Comparison of ENCODE assay signal across 8 cellular contexts in genomic region chr11:69122642-69123431, GRCh38. TPM values are rescaled to one million over a fixed set of nuclear protein-coding genes. Genes with fewer than 3 reads are reported as not detected.
DNase-seq lines count a peak whose midpoint lies in the region; ATAC-seq and TF ChIP-seq lines count a peak whose summit lies in the region.

No MANE protein-coding gene starts in this region.

- peaks cover 3% of the 10 kb centered on the region for H3K9me3 ChIP-seq in RWPE2 (ENCODE audit: severe bottlenecking)
- H3K9me3 ChIP-seq in heart right ventricle, result peaks cover 0 to 11% (median 0%) of the 10 kb centered on the region in 11 donors
- no peaks in the 10 kb centered on the region for H3K9me3 ChIP-seq in sigmoid colon

- H3K27me3 Mint-ChIP-seq in activated naive CD4-positive, alpha-beta T cell treated with anti-CD3 and anti-CD28 coated beads, Interleukin-2, amount 50 U/mL, for 24 hours, result no peaks in the 10 kb centered on the region

- H3K27ac ChIP-seq in RWPE2 (ENCODE audit: poor library complexity, severe bottlenecking) (peak overlapping the region; percentile 81), heart right ventricle (peak overlapping the region in 9 of 10 donors; percentile 11 to 85 (median 71)), sigmoid colon (peak overlapping the region; percentile 43 to 76 (median 54))

- H3K27ac Mint-ChIP-seq in activated naive CD4-positive, alpha-beta T cell treated with anti-CD3 and anti-CD28 coated beads, Interleukin-2, amount 50 U/mL, for 24 hours, result peak overlapping the region; percentile 77

- no peaks in the 10 kb centered on the region for H3K36me3 ChIP-seq in RWPE2 (ENCODE audit: low read depth)
- H3K36me3 ChIP-seq in heart right ventricle, result no peaks in the 10 kb centered on the region
- no peaks in the 10 kb centered on the region for H3K36me3 ChIP-seq in sigmoid colon

- no peaks in the 10 kb centered on the region for H3K36me3 Mint-ChIP-seq in activated naive CD4-positive, alpha-beta T cell treated with anti-CD3 and anti-CD28 coated beads, Interleukin-2, amount 50 U/mL, for 24 hours

- H3K4me1 ChIP-seq in RWPE2 (ENCODE audit: insufficient read depth, poor library complexity, severe bottlenecking) (peaks cover 23% of the 10 kb centered on the region), heart right ventricle (peaks cover 12 to 35% (median 22%) of the 10 kb centered on the region in 9 donors), sigmoid colon (peaks cover 0 to 36% (median 28%) of the 10 kb centered on the region in 4 donors)

- peak overlapping the region; percentile 71 for H3K4me3 Mint-ChIP-seq in activated naive CD4-positive, alpha-beta T cell treated with anti-CD3 and anti-CD28 coated beads, Interleukin-2, amount 50 U/mL, for 24 hours

- 18 to 25% methylated on average over 26 of the region's 26 CpGs for WGBS in heart right ventricle, 2 donors
- 4 to 22% methylated on average over 26 of the region's 26 CpGs for WGBS in sigmoid colon, 2 donors

- DNase-seq in GM10266 (ENCODE audit: extremely low spot score) (peak; percentile 67), RWPE2 (ENCODE audit: low spot score) (peak; percentile 96), heart right ventricle (peak; percentile 66 to 71), sigmoid colon (no peak), KG1 (lab: John Stamatoyannopoulos, UW) (no peak), pons (ENCODE audit: low spot score) (no peak)

- peak; percentile 98 for ATAC-seq in RWPE2 (ENCODE audit: low read depth)
- ATAC-seq in heart right ventricle, result peak; percentile 72 to 93 (median 90)
- no peak for ATAC-seq in HG02610 (IDR thresholded peaks at IDR 0.05; ENCODE audit: unreplicated experiment)

- H3K4me1 Mint-ChIP-seq in activated naive CD4-positive, alpha-beta T cell treated with anti-CD3 and anti-CD28 coated beads, Interleukin-2, amount 50 U/mL, for 24 hours, result peaks cover 39% of the 10 kb centered on the region

- no peak for TF ChIP-seq CTCF in GM10266 (IDR thresholded peaks at IDR 0.05; ENCODE audit: control insufficient read depth, insufficient read depth, low read depth, missing control alignments)
- no peak for TF ChIP-seq CTCF in RWPE2 (IDR thresholded peaks at IDR 0.05; ENCODE audit: poor library complexity, severe bottlenecking)
- no peak for TF ChIP-seq CTCF in heart right ventricle (IDR thresholded peaks at IDR 0.05)
- TF ChIP-seq CTCF in sigmoid colon (IDR thresholded peaks at IDR 0.05), result no peak

- no peaks in the 10 kb centered on the region for H3K27me3 ChIP-seq in RWPE2 (ENCODE audit: insufficient read depth, poor library complexity, severe bottlenecking)
- no peaks in the 10 kb centered on the region for H3K27me3 ChIP-seq in heart right ventricle
- H3K27me3 ChIP-seq in sigmoid colon, result no peaks in the 10 kb centered on the region

- H3K4me3 ChIP-seq in RWPE2 (ENCODE audit: severe bottlenecking) (no peak overlapping the region), heart right ventricle (peak overlapping the region in 3 of 10 donors; percentile 10 to 24 (median 18)), sigmoid colon (no peak overlapping the region)

- TF ChIP-seq POLR2A in sigmoid colon (IDR thresholded peaks at IDR 0.05), result no peak

- intact Hi-C loops in heart right ventricle (cut with DNase I), result loop anchor here in 5 of 10 donors (5.0 to 10.0 kb wide), 3 partner anchors 132 to 519 kb away; partner anchors contain the start of genes CCND1 (in 3 of the 5) and MYEOV (in 2 of the 5)
- intact Hi-C loops in sigmoid colon (cut with DNase I), result no loop called here

- no peak for TF ChIP-seq EP300 in sigmoid colon (IDR thresholded peaks at IDR 0.05)

- H3K9me3 Mint-ChIP-seq in activated naive CD4-positive, alpha-beta T cell treated with anti-CD3 and anti-CD28 coated beads, Interleukin-2, amount 50 U/mL, for 24 hours, result no peaks in the 10 kb centered on the region

RNA-seq across cellular contexts. Expression of gene SMIM38, which starts 32.9 kb away (rescaled TPM):
- total RNA-seq in heart right ventricle (under 1 TPM in 9 of 10 donors, not detected in 1; 0.11 to 0.56 (median 0.18) TPM), sigmoid colon (1 to 10 TPM; 1.1 to 5.4 (median 2.8) TPM)
- polyA plus RNA-seq in heart right ventricle (under 1 TPM; 0.07 to 0.22 TPM), sigmoid colon (under 1 TPM in 1 of 3 donors, not detected in 2; 0.19 TPM)

Comparison
In these comparisons a context has a peak if more than half of its experiments do, and no peak if none do; other contexts are left out.
1. DNase-seq: peak in GM10266 (single experiment), RWPE2 (single experiment) and heart right ventricle (2 of 2); none in sigmoid colon (single experiment), KG1 (single experiment) and pons (single experiment).
2. Peak in every context shown above with its lines, with median percentiles within 50 percentile points of each other: H3K27ac ChIP-seq.